8 cellular contexts compared by ENCODE assay signal in the genomic region with DNA sequence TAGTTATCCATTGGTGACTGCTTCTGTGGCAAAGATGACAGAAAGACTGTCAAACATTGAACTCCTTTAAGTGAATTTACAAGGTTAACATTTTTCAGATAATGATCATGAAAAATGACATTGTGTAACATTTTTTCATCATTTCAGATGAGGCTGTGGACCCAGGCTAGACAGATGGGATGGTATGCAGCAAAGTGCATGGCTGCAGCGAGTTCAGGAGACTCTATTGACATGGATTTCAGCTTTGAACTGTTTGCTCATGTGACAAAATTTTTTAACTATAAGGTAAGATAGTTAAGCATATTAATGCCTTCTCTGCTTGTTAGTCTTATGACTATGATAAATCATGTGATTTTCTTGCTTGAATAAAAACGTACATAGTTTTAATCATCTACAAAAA. TPM values are rescaled to one million over a fixed set of nuclear protein-coding genes. Genes with fewer than 3 reads are reported as not detected.
DNase-seq lines count a peak whose midpoint lies in the region; ATAC-seq, FAIRE-seq and TF ChIP-seq lines count a peak whose summit lies in the region.
"Not testable (repeated sequence)": the region's sequence is repeated elsewhere in the genome, so short reads cannot be mapped to it uniquely, and the experiment has no call there.
"Had no signal": no experiment of that assay in that cellular context is flagged by ENCODE, and none has a peak within 500 bp of the region (broad histone marks: within the 10 kb centered on the region; RNA-seq: fewer than 3 reads in every experiment).

No MANE protein-coding gene starts in this region.

- H3K9ac ChIP-seq in SK-N-MC (ENCODE audit: insufficient read length) = peak overlapping the region; percentile 22
- H3K9ac ChIP-seq in HepG2 (ENCODE audit: insufficient read depth, low read depth, low read length) = not testable (repeated sequence)

- not testable (repeated sequence) for H3K9me3 Mint-ChIP-seq in CD4-positive, alpha-beta T cell; activated T-cell treated with anti-CD3 and anti-CD28 coated beads, Interleukin-2, amount 50 U/mL, for 24 hours; activated naive CD8-positive, alpha-beta T cell (ENCODE audit: low read depth); naive thymus-derived CD8-positive, alpha-beta T cell

- in situ Hi-C loops in HepG2 (cut with HindIII; ENCODE audit: extremely low pct_ligation_motif_present, low pct_unique_long_range_greater_than_20kb) = not testable (repeated sequence)

- not testable (repeated sequence) for H3K27me3 ChIP-seq in CD4-positive, alpha-beta T cell (ENCODE audit: control insufficient read depth, insufficient read depth, low read length); HepG2 (ENCODE audit: control insufficient read depth in 1 of 2, insufficient read depth in 2 of 2, low read length in 2 of 2)

- FAIRE-seq in D721Med (lab: Jason Lieb, UNC) = peak; percentile 75
- FAIRE-seq in HepG2 (lab: Jason Lieb, UNC) = not testable (repeated sequence)

- not testable (repeated sequence) for H3K4me1 ChIP-seq in HepG2 (ENCODE audit: insufficient read depth, low read length)

- not testable (repeated sequence) for H3K79me2 ChIP-seq in HepG2 (ENCODE audit: insufficient read depth, low read length)

- not testable (repeated sequence) for BruUV-seq in HepG2 (replicated peaks; lab: Mats Ljungman, UMichigan)

- H3K27me3 Mint-ChIP-seq in CD4-positive, alpha-beta T cell; activated T-cell treated with anti-CD3 and anti-CD28 coated beads, Interleukin-2, amount 50 U/mL, for 24 hours; activated naive CD8-positive, alpha-beta T cell; naive thymus-derived CD8-positive, alpha-beta T cell: not testable (repeated sequence)

- H3K4me3 Mint-ChIP-seq in CD4-positive, alpha-beta T cell; activated T-cell treated with anti-CD3 and anti-CD28 coated beads, Interleukin-2, amount 50 U/mL, for 24 hours; activated naive CD8-positive, alpha-beta T cell; naive thymus-derived CD8-positive, alpha-beta T cell: not testable (repeated sequence)

- H3K36me3 ChIP-seq in SK-N-MC (ENCODE audit: insufficient read depth, low read length) = peaks cover 24% of the 10 kb centered on the region
- not testable (repeated sequence) for H3K36me3 ChIP-seq in HepG2 (replicated peaks in 1 of 2; ENCODE audit: control insufficient read depth in 1 of 2, insufficient read depth in 2 of 2, low read length in 2 of 2)

- H4K20me1 ChIP-seq in HepG2 (ENCODE audit: insufficient read depth, low read length) = not testable (repeated sequence)

- not testable (repeated sequence) for TF ChIP-seq POLR2A in HepG2 (IDR thresholded peaks at IDR 0.05; ENCODE audit: insufficient read depth in 1 of 2, low read depth in 2 of 2, low read length in 2 of 2)

- not testable (repeated sequence) for DNase-seq in CD4-positive, alpha-beta T cell; D721Med (ENCODE audit: insufficient read length, low spot score); SK-N-MC (ENCODE audit: low read depth, low spot score); activated T-cell treated with anti-CD3 and anti-CD28 coated beads, Interleukin-2, amount 50 U/mL, for 24 hours; naive thymus-derived CD8-positive, alpha-beta T cell
- DNase-seq in HepG2 (ENCODE audit: low spot score) = peak; percentile 33

- H3K4me3 ChIP-seq in SK-N-MC; HepG2 (replicated peaks in 1 of 3; ENCODE audit: insufficient read depth in 1 of 3, low read depth in 2 of 3, low read length in 3 of 3): not testable (repeated sequence)

- peaks cover 84% of the 10 kb centered on the region for H3K36me3 Mint-ChIP-seq in CD4-positive, alpha-beta T cell (ENCODE audit: low read depth)
- peaks cover 86% of the 10 kb centered on the region for H3K36me3 Mint-ChIP-seq in activated T-cell treated with anti-CD3 and anti-CD28 coated beads, Interleukin-2, amount 50 U/mL, for 24 hours (ENCODE audit: low read depth)
- H3K36me3 Mint-ChIP-seq in activated naive CD8-positive, alpha-beta T cell = peaks cover 17% of the 10 kb centered on the region
- H3K36me3 Mint-ChIP-seq in naive thymus-derived CD8-positive, alpha-beta T cell = peaks cover 8 to 78% (median 33%) of the 10 kb centered on the region in 3 donors

- H3K4me1 Mint-ChIP-seq in CD4-positive, alpha-beta T cell (ENCODE audit: low read depth); activated naive CD8-positive, alpha-beta T cell (ENCODE audit: low read depth); naive thymus-derived CD8-positive, alpha-beta T cell: not testable (repeated sequence)
- H3K4me1 Mint-ChIP-seq in activated T-cell treated with anti-CD3 and anti-CD28 coated beads, Interleukin-2, amount 50 U/mL, for 24 hours (ENCODE audit: low read depth) = peaks cover 15% of the 10 kb centered on the region

- not testable (repeated sequence) for TF ChIP-seq CTCF in CD4-positive, alpha-beta T cell (IDR thresholded peaks at IDR 0.05); D721Med (IDR thresholded peaks at IDR 0.05; ENCODE audit: insufficient read depth, missing control alignments); HepG2 (CRISPR knock-in tag; IDR thresholded peaks at IDR 0.05)

- POLR2A ChIA-PET in CD4-positive, alpha-beta T cell (lab: Charles Lee); HepG2 (lab: Yijun Ruan, JAX); naive thymus-derived CD8-positive, alpha-beta T cell (lab: Charles Lee): not testable (repeated sequence)

- WGBS in HepG2 (ENCODE audit: low lambda C conversion rate) = 57% methylated on average over 2 of the region's 2 CpGs

- H3K27ac Mint-ChIP-seq in CD4-positive, alpha-beta T cell = peak overlapping the region; percentile 29
- peak overlapping the region; percentile 74 for H3K27ac Mint-ChIP-seq in activated T-cell treated with anti-CD3 and anti-CD28 coated beads, Interleukin-2, amount 50 U/mL, for 24 hours
- peak overlapping the region; percentile 59 for H3K27ac Mint-ChIP-seq in activated naive CD8-positive, alpha-beta T cell
- H3K27ac Mint-ChIP-seq in naive thymus-derived CD8-positive, alpha-beta T cell = peak overlapping the region in 6 of 10 donors; percentile 17 to 71 (median 60)

- intact Hi-C loops in CD4-positive, alpha-beta T cell (cut with DNase I, micrococcal nuclease); HepG2 (cut with micrococcal nuclease; ENCODE audit: unreplicated experiment): not testable (repeated sequence)

- TF ChIP-seq RAD21 in HepG2 (CRISPR knock-in tag; IDR thresholded peaks at IDR 0.05) = not testable (repeated sequence)

- H3K9me3 ChIP-seq in CD4-positive, alpha-beta T cell (ENCODE audit: control insufficient read depth, low read length); SK-N-MC (ENCODE audit: low read depth, low read length); HepG2 (ENCODE audit: low read length): not testable (repeated sequence)

- not testable (repeated sequence) for TF ChIP-seq EP300 in HepG2 (IDR thresholded peaks at IDR 0.05; ENCODE audit: low read depth in 2 of 2, low read length in 2 of 2); HepG2 (CRISPR knock-in tag; IDR thresholded peaks at IDR 0.05; ENCODE audit: borderline replicate concordance)

- not testable (repeated sequence) for ATAC-seq in CD4-positive, alpha-beta T cell (ENCODE audit: poor library complexity); naive thymus-derived CD8-positive, alpha-beta T cell
- peak; percentile 86 for ATAC-seq in HepG2

- H3K4me2 ChIP-seq in HepG2 (ENCODE audit: low read depth, low read length) = not testable (repeated sequence)

- not testable (repeated sequence) for H2AFZ ChIP-seq in HepG2 (ENCODE audit: low read length)

- CTCF ChIA-PET in CD4-positive, alpha-beta T cell (lab: Charles Lee) = interaction anchor here (0.5 kb wide), 1 partner anchor 19 kb away, joined by 4 read pairs; no protein-coding TSS in a partner anchor
- CTCF ChIA-PET in HepG2 (lab: Yijun Ruan, JAX; ENCODE audit: low intra/inter-chr PET ratio, low total read pairs) = not testable (repeated sequence)

- not testable (repeated sequence) for H3K27ac ChIP-seq in CD4-positive, alpha-beta T cell (ENCODE audit: low read depth, low read length); SK-N-MC; HepG2 (ENCODE audit: extremely low read length, insufficient read depth, low read length)

RNA-seq across cellular contexts. Expression of a gene that starts 29.9 kb away (rescaled TPM):
- 10 to 100 TPM; 38.4 to 43.5 TPM for total RNA-seq in CD4-positive, alpha-beta T cell
- 9.6 and 15.5 TPM in 2 replicates for total RNA-seq in HepG2 (2016; rRNA removed; fragmentation: Illumina TruSeq; extraction: Trizol)
- total RNA-seq in HepG2 (2016; cell fraction: cytosol; rRNA removed; fragmentation: Illumina TruSeq; extraction: Trizol; ENCODE audit: low read depth) = 1.2 and 1.4 TPM in 2 replicates
- 8.8 and 16.0 TPM in 2 replicates for total RNA-seq in HepG2 (2016; cell fraction: insoluble cytoplasmic fraction; rRNA removed; fragmentation: Illumina TruSeq; extraction: Trizol)
- total RNA-seq in HepG2 (2016; cell fraction: membrane; rRNA removed; fragmentation: Illumina TruSeq; extraction: Trizol) = 3.0 TPM in 2 replicates
- 13.1 and 16.6 TPM in 2 replicates for total RNA-seq in HepG2 (2016; cell fraction: nucleus; rRNA removed; fragmentation: Illumina TruSeq; extraction: Trizol)
- 4.3 and 5.0 TPM in 2 replicates for polyA plus RNA-seq in HepG2 (2011; rRNA removed)
- 1.9 and 4.0 TPM in 2 replicates for polyA plus RNA-seq in HepG2 (2011; cell fraction: cytosol; rRNA removed)
- 4.5 and 4.9 TPM in 2 replicates for polyA plus RNA-seq in HepG2 (2011; cell fraction: nucleus; rRNA removed)
- polyA plus RNA-seq in HepG2 (2012) = 4.7 and 5.3 TPM in 2 replicates
- 0.44 and 0.78 TPM in 2 replicates for polyA plus RNA-seq in HepG2 (2016; cell fraction: cytosol; fragmentation: Illumina TruSeq; extraction: Trizol; ENCODE audit: low read depth)
- 9.4 and 10.3 TPM in 2 replicates for polyA plus RNA-seq in HepG2 (2016; cell fraction: insoluble cytoplasmic fraction; fragmentation: Illumina TruSeq; extraction: Trizol; ENCODE audit: low read depth)
- 1.0 and 1.4 TPM in 2 replicates for polyA plus RNA-seq in HepG2 (2016; cell fraction: membrane; fragmentation: Illumina TruSeq; extraction: Trizol; ENCODE audit: low read depth)
- 9.3 and 9.5 TPM in 2 replicates for polyA plus RNA-seq in HepG2 (2016; cell fraction: nucleus; fragmentation: Illumina TruSeq; extraction: Trizol; ENCODE audit: insufficient read depth, low read depth)
- polyA minus RNA-seq in HepG2 (2011; rRNA and poly(A)+ RNA removed; ENCODE audit: low replicate concordance) = 6.3 and 15.3 TPM in 2 replicates
- polyA minus RNA-seq in HepG2 (2011; cell fraction: cytosol; rRNA and poly(A)+ RNA removed) = 4.4 and 5.3 TPM in 2 replicates
- polyA minus RNA-seq in HepG2 (2011; cell fraction: nucleus; rRNA and poly(A)+ RNA removed) = 49.4 and 51.1 TPM in 2 replicates
- total RNA-seq in naive thymus-derived CD8-positive, alpha-beta T cell = 10 to 100 TPM; 42.2 to 48.3 TPM
- polyA plus RNA-seq in naive thymus-derived CD8-positive, alpha-beta T cell = 10 to 100 TPM; 16.4 to 31.2 (median 20.3) TPM

RNA-seq across cellular contexts. Expression of a gene that starts 34.1 kb away (rescaled TPM):
- total RNA-seq in CD4-positive, alpha-beta T cell = 10 to 100 TPM; 11.1 to 16.0 TPM
- total RNA-seq in HepG2 (2016; rRNA removed; fragmentation: Illumina TruSeq; extraction: Trizol) = 41.5 and 71.8 TPM in 2 replicates
- 2.9 and 3.2 TPM in 2 replicates for total RNA-seq in HepG2 (2016; cell fraction: cytosol; rRNA removed; fragmentation: Illumina TruSeq; extraction: Trizol; ENCODE audit: low read depth)
- 41.7 and 73.3 TPM in 2 replicates for total RNA-seq in HepG2 (2016; cell fraction: insoluble cytoplasmic fraction; rRNA removed; fragmentation: Illumina TruSeq; extraction: Trizol)
- total RNA-seq in HepG2 (2016; cell fraction: membrane; rRNA removed; fragmentation: Illumina TruSeq; extraction: Trizol) = 7.4 and 8.6 TPM in 2 replicates
- 27.6 and 30.6 TPM in 2 replicates for total RNA-seq in HepG2 (2016; cell fraction: nucleus; rRNA removed; fragmentation: Illumina TruSeq; extraction: Trizol)
- polyA plus RNA-seq in HepG2 (2011; rRNA removed) = 5.2 and 7.2 TPM in 2 replicates
- polyA plus RNA-seq in HepG2 (2011; cell fraction: cytosol; rRNA removed) = 2.8 and 4.1 TPM in 2 replicates
- 2.8 and 4.0 TPM in 2 replicates for polyA plus RNA-seq in HepG2 (2011; cell fraction: nucleus; rRNA removed)
- 9.2 and 12.3 TPM in 2 replicates for polyA plus RNA-seq in HepG2 (2012)
- 1.1 and 1.3 TPM in 2 replicates for polyA plus RNA-seq in HepG2 (2016; cell fraction: cytosol; fragmentation: Illumina TruSeq; extraction: Trizol; ENCODE audit: low read depth)
- 29.9 and 33.6 TPM in 2 replicates for polyA plus RNA-seq in HepG2 (2016; cell fraction: insoluble cytoplasmic fraction; fragmentation: Illumina TruSeq; extraction: Trizol; ENCODE audit: low read depth)
- 2.4 and 3.0 TPM in 2 replicates for polyA plus RNA-seq in HepG2 (2016; cell fraction: membrane; fragmentation: Illumina TruSeq; extraction: Trizol; ENCODE audit: low read depth)
- 19.0 and 20.8 TPM in 2 replicates for polyA plus RNA-seq in HepG2 (2016; cell fraction: nucleus; fragmentation: Illumina TruSeq; extraction: Trizol; ENCODE audit: insufficient read depth, low read depth)
- 4.6 and 16.4 TPM in 2 replicates for polyA minus RNA-seq in HepG2 (2011; rRNA and poly(A)+ RNA removed; ENCODE audit: low replicate concordance)
- polyA minus RNA-seq in HepG2 (2011; cell fraction: cytosol; rRNA and poly(A)+ RNA removed) = 6.4 and 7.6 TPM in 2 replicates
- polyA minus RNA-seq in HepG2 (2011; cell fraction: nucleus; rRNA and poly(A)+ RNA removed) = 12.8 and 13.1 TPM in 2 replicates
- total RNA-seq in naive thymus-derived CD8-positive, alpha-beta T cell = 10 to 100 TPM; 56.8 to 58.3 TPM
- 10 to 100 TPM; 51.4 to 64.6 (median 52.9) TPM for polyA plus RNA-seq in naive thymus-derived CD8-positive, alpha-beta T cell

RNA-seq across cellular contexts. Expression of a gene that starts 34.3 kb away (rescaled TPM):
- 10 to 100 TPM; 41.5 to 46.3 TPM for total RNA-seq in CD4-positive, alpha-beta T cell
- 38.4 and 55.5 TPM in 2 replicates for total RNA-seq in HepG2 (2016; rRNA removed; fragmentation: Illumina TruSeq; extraction: Trizol)
- 4.8 TPM in 2 replicates for total RNA-seq in HepG2 (2016; cell fraction: cytosol; rRNA removed; fragmentation: Illumina TruSeq; extraction: Trizol; ENCODE audit: low read depth)
- total RNA-seq in HepG2 (2016; cell fraction: insoluble cytoplasmic fraction; rRNA removed; fragmentation: Illumina TruSeq; extraction: Trizol) = 36.2 and 42.4 TPM in 2 replicates
- 13.5 and 17.1 TPM in 2 replicates for total RNA-seq in HepG2 (2016; cell fraction: membrane; rRNA removed; fragmentation: Illumina TruSeq; extraction: Trizol)
- 41.9 and 43.9 TPM in 2 replicates for total RNA-seq in HepG2 (2016; cell fraction: nucleus; rRNA removed; fragmentation: Illumina TruSeq; extraction: Trizol)
- polyA plus RNA-seq in HepG2 (2011; rRNA removed) = 19.5 and 23.6 TPM in 2 replicates
- 4.6 and 9.3 TPM in 2 replicates for polyA plus RNA-seq in HepG2 (2011; cell fraction: cytosol; rRNA removed)
- polyA plus RNA-seq in HepG2 (2011; cell fraction: nucleus; rRNA removed) = 11.4 and 46.6 TPM in 2 replicates
- polyA plus RNA-seq in HepG2 (2012) = 21.4 and 30.4 TPM in 2 replicates
- polyA plus RNA-seq in HepG2 (2016; cell fraction: cytosol; fragmentation: Illumina TruSeq; extraction: Trizol; ENCODE audit: low read depth) = 5.7 and 6.4 TPM in 2 replicates
- 27.6 and 31.7 TPM in 2 replicates for polyA plus RNA-seq in HepG2 (2016; cell fraction: insoluble cytoplasmic fraction; fragmentation: Illumina TruSeq; extraction: Trizol; ENCODE audit: low read depth)
- 10.0 and 10.1 TPM in 2 replicates for polyA plus RNA-seq in HepG2 (2016; cell fraction: membrane; fragmentation: Illumina TruSeq; extraction: Trizol; ENCODE audit: low read depth)
- 59.4 and 60.8 TPM in 2 replicates for polyA plus RNA-seq in HepG2 (2016; cell fraction: nucleus; fragmentation: Illumina TruSeq; extraction: Trizol; ENCODE audit: insufficient read depth, low read depth)
- 15.6 and 22.7 TPM in 2 replicates for polyA minus RNA-seq in HepG2 (2011; rRNA and poly(A)+ RNA removed; ENCODE audit: low replicate concordance)
- polyA minus RNA-seq in HepG2 (2011; cell fraction: cytosol; rRNA and poly(A)+ RNA removed) = 24.0 and 55.0 TPM in 2 replicates
- 23.5 and 50.1 TPM in 2 replicates for polyA minus RNA-seq in HepG2 (2011; cell fraction: nucleus; rRNA and poly(A)+ RNA removed)
- 10 to 100 TPM; 30.2 to 30.3 TPM for total RNA-seq in naive thymus-derived CD8-positive, alpha-beta T cell
- polyA plus RNA-seq in naive thymus-derived CD8-positive, alpha-beta T cell = 10 to 100 TPM; 16.6 to 19.7 (median 19.2) TPM

RNA-seq across cellular contexts. Expression of a gene that starts 58.8 kb away (rescaled TPM):
- total RNA-seq in CD4-positive, alpha-beta T cell = not detected
- total RNA-seq in HepG2 (2016; rRNA removed; fragmentation: Illumina TruSeq; extraction: Trizol) = 0.07 TPM in 1 of 2 replicates, not detected in the other
- total RNA-seq in HepG2 (2016; cell fraction: cytosol; rRNA removed; fragmentation: Illumina TruSeq; extraction: Trizol; ENCODE audit: low read depth) = not detected in 2 replicates
- total RNA-seq in HepG2 (2016; cell fraction: insoluble cytoplasmic fraction; rRNA removed; fragmentation: Illumina TruSeq; extraction: Trizol) = not detected in 2 replicates
- 0.06 and 0.14 TPM in 2 replicates for total RNA-seq in HepG2 (2016; cell fraction: membrane; rRNA removed; fragmentation: Illumina TruSeq; extraction: Trizol)
- total RNA-seq in HepG2 (2016; cell fraction: nucleus; rRNA removed; fragmentation: Illumina TruSeq; extraction: Trizol) = not detected in 2 replicates
- polyA plus RNA-seq in HepG2 (2011; rRNA removed) = 0.16 and 0.30 TPM in 2 replicates
- polyA plus RNA-seq in HepG2 (2011; cell fraction: cytosol; rRNA removed) = 0.07 and 0.27 TPM in 2 replicates
- 0.10 TPM in 2 replicates for polyA plus RNA-seq in HepG2 (2011; cell fraction: nucleus; rRNA removed)
- 0.34 and 0.37 TPM in 2 replicates for polyA plus RNA-seq in HepG2 (2012)
- not detected in 2 replicates for polyA plus RNA-seq in HepG2 (2016; cell fraction: cytosol; fragmentation: Illumina TruSeq; extraction: Trizol; ENCODE audit: low read depth)
- 0.19 TPM in 1 of 2 replicates, not detected in the other for polyA plus RNA-seq in HepG2 (2016; cell fraction: insoluble cytoplasmic fraction; fragmentation: Illumina TruSeq; extraction: Trizol; ENCODE audit: low read depth)
- polyA plus RNA-seq in HepG2 (2016; cell fraction: membrane; fragmentation: Illumina TruSeq; extraction: Trizol; ENCODE audit: low read depth) = not detected in 2 replicates
- polyA plus RNA-seq in HepG2 (2016; cell fraction: nucleus; fragmentation: Illumina TruSeq; extraction: Trizol; ENCODE audit: insufficient read depth, low read depth) = not detected in 2 replicates
- not detected in 2 replicates for polyA minus RNA-seq in HepG2 (2011; rRNA and poly(A)+ RNA removed; ENCODE audit: low replicate concordance)
- polyA minus RNA-seq in HepG2 (2011; cell fraction: cytosol; rRNA and poly(A)+ RNA removed) = 0.40 TPM in 1 of 2 replicates, not detected in the other
- 0.13 and 0.25 TPM in 2 replicates for polyA minus RNA-seq in HepG2 (2011; cell fraction: nucleus; rRNA and poly(A)+ RNA removed)
- under 1 TPM; 0.21 to 0.36 TPM for total RNA-seq in naive thymus-derived CD8-positive, alpha-beta T cell
- under 1 TPM in 2 of 3 donors, not detected in 1; 0.20 to 0.21 TPM for polyA plus RNA-seq in naive thymus-derived CD8-positive, alpha-beta T cell
- total RNA-seq: Calu3 had no signal
